ENCODE assay signal across 8 cellular contexts in genomic region chr1:25819496-25820246, GRCh38. TPM values are rescaled to one million over a fixed set of nuclear protein-coding genes. Genes with fewer than 3 reads are reported as not detected.
DNase-seq lines count a peak whose midpoint lies in the region; ATAC-seq and TF ChIP-seq lines count a peak whose summit lies in the region.

MTFR1L (plus strand) TSS chr1:25819954; CDS start chr1:25823105, 3,151 bp downstream.

- DNase-seq in C1 segment of cervical spinal cord (lab: John Stamatoyannopoulos, UW): peak in 13 of 14 donors; percentile 60 to 89 (median 82)
- DNase-seq in NCI-H774 (lab: John Stamatoyannopoulos, UW): peak; percentile 58
- peak; percentile 97 for DNase-seq in activated CD4-positive, alpha-beta memory T cell treated with anti-CD3 and anti-CD28 coated beads for 36 hours
- peak; percentile 95 for DNase-seq in lower lobe of right lung
- peak; percentile 84 to 95 (median 89) for DNase-seq in stimulated activated CD4-positive, alpha-beta T cell treated with anti-CD3 and anti-CD28 coated beads, TNF-alpha, amount 100 ng/mL, for 24 hours (ENCODE audit: low read depth in 3 of 3)

- H3K9ac ChIP-seq in duodenal mucosa (ENCODE audit: low read depth in 1 of 2, low read length in 2 of 2): peak within 1 kb of the TSS; percentile 76 to 86

- H3K9me3 ChIP-seq in duodenal mucosa (ENCODE audit: control insufficient read depth in 1 of 2, low read length in 2 of 2): no peaks in the 10 kb centered on the region
- H3K9me3 ChIP-seq in lower lobe of right lung: no peaks in the 10 kb centered on the region

- peaks cover 33 to 38% of the 10 kb centered on the region in 2 donors for H3K4me1 ChIP-seq in duodenal mucosa (ENCODE audit: control insufficient read depth in 1 of 2, insufficient read depth in 2 of 2, low read length in 2 of 2)
- peaks cover 29% of the 10 kb centered on the region for H3K4me1 ChIP-seq in lower lobe of right lung

- intact Hi-C loops in activated CD4-positive, alpha-beta memory T cell treated with anti-CD3 and anti-CD28 coated beads for 36 hours (cut with micrococcal nuclease): loop anchor here (1.0 to 5.0 kb wide), 4 partner anchors 39 to 179 kb away; partner anchors contain the start of genes AUNIP, PAFAH2 and STMN1
- intact Hi-C loops in lower lobe of right lung (cut with DNase I): no loop called here

- peak; percentile 90 for TF ChIP-seq POLR2A in GM19099 (IDR thresholded peaks at IDR 0.05; ENCODE audit: extremely low read depth, insufficient read length, low read depth)

- H3K9me3 Mint-ChIP-seq in activated CD4-positive, alpha-beta memory T cell treated with anti-CD3 and anti-CD28 coated beads for 36 hours: no peaks in the 10 kb centered on the region

- peak within 1 kb of the TSS; percentile 89 for H3K27ac Mint-ChIP-seq in activated CD4-positive, alpha-beta memory T cell treated with anti-CD3 and anti-CD28 coated beads for 36 hours

- no peaks in the 10 kb centered on the region for H3K27me3 ChIP-seq in duodenal mucosa (ENCODE audit: control insufficient read depth in 1 of 2, insufficient read depth in 2 of 2, low read length in 2 of 2)
- no peaks in the 10 kb centered on the region for H3K27me3 ChIP-seq in lower lobe of right lung (ENCODE audit: low read depth)

- peaks cover under 1 to 16% of the 10 kb centered on the region in 2 donors for H3K36me3 ChIP-seq in duodenal mucosa (ENCODE audit: control insufficient read depth in 1 of 2, insufficient read depth in 2 of 2, low read length in 2 of 2)
- peaks cover 24% of the 10 kb centered on the region for H3K36me3 ChIP-seq in lower lobe of right lung

- POLR2A ChIA-PET in activated CD4-positive, alpha-beta memory T cell treated with anti-CD3 and anti-CD28 coated beads for 36 hours (lab: Charles Lee): interaction anchor here (0.8 to 2.2 kb wide), 9 partner anchors 9 to 390 kb away, joined by 3 to 8 read pairs (median 5); partner anchors contain the start of genes AUNIP, PAFAH2 and PAQR7

- H3K36me3 Mint-ChIP-seq in activated CD4-positive, alpha-beta memory T cell treated with anti-CD3 and anti-CD28 coated beads for 36 hours: no peaks in the 10 kb centered on the region

- ATAC-seq in HG03354 (IDR thresholded peaks at IDR 0.05; ENCODE audit: poor library complexity, severe bottlenecking, unreplicated experiment): peak; percentile 91
- peak; percentile 96 to 97 for ATAC-seq in lower lobe of right lung

- peak within 1 kb of the TSS; percentile 93 to 95 for H3K4me3 ChIP-seq in duodenal mucosa (ENCODE audit: low read depth in 1 of 2, low read length in 2 of 2)
- H3K4me3 ChIP-seq in lower lobe of right lung: peak within 1 kb of the TSS; percentile 98

- no peaks in the 10 kb centered on the region for H3K27me3 Mint-ChIP-seq in activated CD4-positive, alpha-beta memory T cell treated with anti-CD3 and anti-CD28 coated beads for 36 hours

- TF ChIP-seq CTCF in lower lobe of right lung (IDR thresholded peaks at IDR 0.05): no peak

- peaks cover 33% of the 10 kb centered on the region for H3K4me1 Mint-ChIP-seq in activated CD4-positive, alpha-beta memory T cell treated with anti-CD3 and anti-CD28 coated beads for 36 hours (ENCODE audit: low read depth)

- H3K27ac ChIP-seq in duodenal mucosa (ENCODE audit: low read depth, low read length): peak within 1 kb of the TSS; percentile 88
- peak within 1 kb of the TSS; percentile 92 for H3K27ac ChIP-seq in lower lobe of right lung

- CTCF ChIA-PET in activated CD4-positive, alpha-beta memory T cell treated with anti-CD3 and anti-CD28 coated beads for 36 hours (lab: Charles Lee): interaction anchor here (0.9 to 2.1 kb wide), 6 partner anchors 10 to 350 kb away, joined by 3 to 6 read pairs (median 4); partner anchors contain the start of genes PAFAH2 and ZNF593

- H3K4me3 Mint-ChIP-seq in activated CD4-positive, alpha-beta memory T cell treated with anti-CD3 and anti-CD28 coated beads for 36 hours: peak within 1 kb of the TSS; percentile 95

RNA-seq across cellular contexts. Expression of gene MTFR1L, which starts in this region (rescaled TPM):
- total RNA-seq in activated CD4-positive, alpha-beta memory T cell treated with anti-CD3 and anti-CD28 coated beads for 36 hours: 10 to 100 TPM; 28.0 to 31.1 TPM
- 51.1 TPM for total RNA-seq in lower lobe of right lung

Comparison
In these comparisons a context has a peak if more than half of its experiments do, and no peak if none do; other contexts are left out.
1. Peak in every context shown above with its lines: DNase-seq, ATAC-seq, H3K4me3 ChIP-seq and H3K27ac ChIP-seq.